21 cellular contexts compared by ENCODE assay signal in the genomic region with DNA sequence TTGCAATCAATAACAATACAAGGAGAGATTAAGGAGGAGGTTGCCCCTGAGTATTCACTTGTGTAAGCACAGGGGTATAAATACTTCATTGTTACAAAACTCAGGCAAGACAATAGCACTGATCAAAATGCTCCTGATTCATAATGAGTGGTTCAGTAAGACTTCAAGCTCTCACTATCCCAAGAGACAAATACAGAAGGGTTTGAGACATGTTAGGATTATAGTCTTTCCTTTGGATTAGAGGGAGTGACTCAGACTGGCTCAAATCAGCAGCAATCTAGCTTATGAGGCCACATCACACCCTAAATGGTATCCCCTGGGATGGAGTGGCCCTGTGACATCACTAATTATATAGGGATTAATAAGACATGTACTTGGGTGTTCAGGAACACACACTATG.
DNase-seq lines count a peak whose midpoint lies in the region; TF ChIP-seq lines count a peak whose summit lies in the region.
"Had no signal": no experiment of that assay in that cellular context is flagged by ENCODE, and none has a peak within 500 bp of the region (broad histone marks: within the 10 kb centered on the region; RNA-seq: fewer than 3 reads in every experiment).

No MANE protein-coding gene starts in this region.

- no peak overlapping the region for H3K4me2 ChIP-seq in GM23248 (ENCODE audit: unreplicated experiment)

- H3K4me3 ChIP-seq in GM23248, result no peak overlapping the region
- H3K4me3 ChIP-seq in epithelial cell of esophagus (ENCODE audit: low read length), result no peak overlapping the region
- no peak overlapping the region for H3K4me3 ChIP-seq in Caco-2 (ENCODE audit: low read depth, low read length)
- H3K4me3 ChIP-seq: cardiac muscle cell, colonic mucosa, esophagus muscularis mucosa, psoas muscle, SJCRH30, stomach, tibial artery had no signal

- H3K9me3 ChIP-seq in GM23248 (ENCODE audit: low read depth) (no peaks in the 10 kb centered on the region), Caco-2 (no peaks in the 10 kb centered on the region; the same call in 1 of the 2 replicates)
- H3K9me3 ChIP-seq: colonic mucosa, esophagus muscularis mucosa, psoas muscle, SJCRH30, stomach, tibial artery had no signal

- H3K4me1 ChIP-seq in GM23248 (ENCODE audit: insufficient read depth) (no peaks in the 10 kb centered on the region), Caco-2 (no peaks in the 10 kb centered on the region)
- H3K4me1 ChIP-seq: colonic mucosa, esophagus muscularis mucosa, psoas muscle, SJCRH30, stomach, tibial artery had no signal

- H3K27ac ChIP-seq in GM23248, result no peak overlapping the region
- H3K27ac ChIP-seq: cardiac muscle cell, colonic mucosa, esophagus muscularis mucosa, psoas muscle, SJCRH30, stomach, tibial artery had no signal

- no peaks in the 10 kb centered on the region for H3K36me3 ChIP-seq in GM23248 (ENCODE audit: low read depth)
- no peaks in the 10 kb centered on the region for H3K36me3 ChIP-seq in Caco-2 (ENCODE audit: control insufficient read depth, insufficient read depth, low read length)
- H3K36me3 ChIP-seq: cardiac muscle cell, colonic mucosa, esophagus muscularis mucosa, SJCRH30, stomach, tibial artery had no signal

- H4K20me1 ChIP-seq in GM23248 (ENCODE audit: insufficient read depth), result no peaks in the 10 kb centered on the region

- peaks cover 18% of the 10 kb centered on the region for H3K27me3 Mint-ChIP-seq in Caco-2 (ENCODE audit: insufficient read depth, unreplicated experiment)
- H3K27me3 Mint-ChIP-seq in progenitor cell of endocrine pancreas, result no peaks in the 10 kb centered on the region

- POLR2A ChIA-PET in Caco-2 (lab: Charles Lee), result no interaction called here

- TF ChIP-seq CTCF in epithelial cell of esophagus (IDR thresholded peaks at IDR 0.05; ENCODE audit: insufficient read depth, low read depth, low read length, missing control alignments) (no peak), Caco-2 (IDR thresholded peaks at IDR 0.05; ENCODE audit: insufficient read depth in 1 of 2, low read depth in 1 of 2, low read length in 1 of 2, severe bottlenecking in 1 of 2, unreplicated experiment in 1 of 2) (no peak), progenitor cell of endocrine pancreas (IDR thresholded peaks at IDR 0.05; ENCODE audit: unreplicated experiment) (no peak)

- no peaks in the 10 kb centered on the region for H3K79me2 ChIP-seq in GM23248 (ENCODE audit: insufficient read depth)

- no TSS peak for BruUV-seq in Caco-2 (replicated peaks; lab: Mats Ljungman, UMichigan)

- in situ Hi-C loops in GM23248 (cut with MboI), result no loop called here

- H3K9ac ChIP-seq in GM23248, result no peak overlapping the region

- H3K36me3 Mint-ChIP-seq in Caco-2 (ENCODE audit: insufficient read depth, unreplicated experiment), result no peaks in the 10 kb centered on the region
- no peaks in the 10 kb centered on the region for H3K36me3 Mint-ChIP-seq in progenitor cell of endocrine pancreas (ENCODE audit: insufficient read depth)

- H3K9me3 Mint-ChIP-seq in Caco-2 (ENCODE audit: unreplicated experiment) (no peaks in the 10 kb centered on the region), progenitor cell of endocrine pancreas (ENCODE audit: low read depth) (no peaks in the 10 kb centered on the region)

- intact Hi-C loops in Caco-2 (cut with micrococcal nuclease; ENCODE audit: unreplicated experiment), result no loop called here

- no peak overlapping the region for H3K27ac Mint-ChIP-seq in Caco-2 (ENCODE audit: unreplicated experiment)
- H3K27ac Mint-ChIP-seq in progenitor cell of endocrine pancreas, result no peak overlapping the region

- no peaks in the 10 kb centered on the region for H3F3A ChIP-seq in GM23248 (ENCODE audit: insufficient read depth)

- H3K4me3 Mint-ChIP-seq in Caco-2 (ENCODE audit: unreplicated experiment), result no peak overlapping the region
- H3K4me3 Mint-ChIP-seq in progenitor cell of endocrine pancreas (ENCODE audit: low read depth), result no peak overlapping the region

- DNase-seq in GM23248 (peak; percentile 23), NCI-H82 treated with DMSO at 0.1 percent for 48 hours (lab: John Stamatoyannopoulos, UW; ENCODE audit: unreplicated experiment) (peak; percentile 41), epithelial cell of esophagus (ENCODE audit: low read depth) (peak; percentile 8), renal cortical epithelial cell (ENCODE audit: low read depth) (peak; percentile 31), Caco-2 (no peak), progenitor cell of endocrine pancreas (ENCODE audit: low spot score, unreplicated experiment) (no peak)
- no peak for DNase-seq in activated CD8-positive, alpha-beta memory T cell treated with anti-CD3 and anti-CD28 coated beads for 24 hours
- DNase-seq: activated CD4-positive, alpha-beta T cell treated with anti-CD3 and anti-CD28 coated beads, Interleukin-2, amount 50 U/mL, for 4 hours; activated naive CD4-positive, alpha-beta T cell treated with anti-CD3 and anti-CD28 coated beads, Interleukin-2, amount 50 U/mL, for 16 hours; colonic mucosa; effector memory CD4-positive, alpha-beta T cell; mesendoderm; NCI-H187 treated with DMSO at 0.1 percent for 48 hours; NCI-H2171 treated with DMSO at 0.1 percent for 48 hours; NCI-H524 treated with DMSO at 0.1 percent for 48 hours; psoas muscle; stomach; tibial artery had no signal

- no peaks in the 10 kb centered on the region for H3K9me2 ChIP-seq in GM23248 (ENCODE audit: insufficient read depth)

- H3K27me3 ChIP-seq in GM23248 (replicated peaks; ENCODE audit: insufficient read depth), result no peaks in the 10 kb centered on the region
- no peaks in the 10 kb centered on the region for H3K27me3 ChIP-seq in Caco-2 (replicated peaks; ENCODE audit: control insufficient read depth, insufficient read depth, low read length)
- H3K27me3 ChIP-seq: cardiac muscle cell, colonic mucosa, esophagus muscularis mucosa, SJCRH30, stomach, tibial artery had no signal

- H3K4me1 Mint-ChIP-seq in Caco-2 (ENCODE audit: low read depth, unreplicated experiment) (no peaks in the 10 kb centered on the region), progenitor cell of endocrine pancreas (ENCODE audit: low read depth) (no peaks in the 10 kb centered on the region)

- CTCF ChIA-PET in Caco-2 (lab: Charles Lee), result no interaction called here

- no peak overlapping the region for H2AFZ ChIP-seq in GM23248

Comparison
In these comparisons a context has a peak if more than half of its experiments do, and no peak if none do; other contexts are left out.
1. DNase-seq: peak in GM23248 (single experiment), NCI-H82 treated with DMSO at 0.1 percent for 48 hours (single experiment), epithelial cell of esophagus (single experiment) and renal cortical epithelial cell (single experiment); none in activated CD8-positive, alpha-beta memory T cell treated with anti-CD3 and anti-CD28 coated beads for 24 hours (single experiment), Caco-2 (0 of 2) and progenitor cell of endocrine pancreas (single experiment).